In genomic region chr18:13642440-13642827, GRCh38 we compare ENCODE assay signal across 1 cellular context.
TF ChIP-seq lines count a peak whose summit lies in the region.

No MANE protein-coding gene starts in this region.

TF ChIP-seq in GM23338, 12 proteins besides CTCF, POLR2A, EP300 and RAD21:
- TF ChIP-seq, protein P1, sequence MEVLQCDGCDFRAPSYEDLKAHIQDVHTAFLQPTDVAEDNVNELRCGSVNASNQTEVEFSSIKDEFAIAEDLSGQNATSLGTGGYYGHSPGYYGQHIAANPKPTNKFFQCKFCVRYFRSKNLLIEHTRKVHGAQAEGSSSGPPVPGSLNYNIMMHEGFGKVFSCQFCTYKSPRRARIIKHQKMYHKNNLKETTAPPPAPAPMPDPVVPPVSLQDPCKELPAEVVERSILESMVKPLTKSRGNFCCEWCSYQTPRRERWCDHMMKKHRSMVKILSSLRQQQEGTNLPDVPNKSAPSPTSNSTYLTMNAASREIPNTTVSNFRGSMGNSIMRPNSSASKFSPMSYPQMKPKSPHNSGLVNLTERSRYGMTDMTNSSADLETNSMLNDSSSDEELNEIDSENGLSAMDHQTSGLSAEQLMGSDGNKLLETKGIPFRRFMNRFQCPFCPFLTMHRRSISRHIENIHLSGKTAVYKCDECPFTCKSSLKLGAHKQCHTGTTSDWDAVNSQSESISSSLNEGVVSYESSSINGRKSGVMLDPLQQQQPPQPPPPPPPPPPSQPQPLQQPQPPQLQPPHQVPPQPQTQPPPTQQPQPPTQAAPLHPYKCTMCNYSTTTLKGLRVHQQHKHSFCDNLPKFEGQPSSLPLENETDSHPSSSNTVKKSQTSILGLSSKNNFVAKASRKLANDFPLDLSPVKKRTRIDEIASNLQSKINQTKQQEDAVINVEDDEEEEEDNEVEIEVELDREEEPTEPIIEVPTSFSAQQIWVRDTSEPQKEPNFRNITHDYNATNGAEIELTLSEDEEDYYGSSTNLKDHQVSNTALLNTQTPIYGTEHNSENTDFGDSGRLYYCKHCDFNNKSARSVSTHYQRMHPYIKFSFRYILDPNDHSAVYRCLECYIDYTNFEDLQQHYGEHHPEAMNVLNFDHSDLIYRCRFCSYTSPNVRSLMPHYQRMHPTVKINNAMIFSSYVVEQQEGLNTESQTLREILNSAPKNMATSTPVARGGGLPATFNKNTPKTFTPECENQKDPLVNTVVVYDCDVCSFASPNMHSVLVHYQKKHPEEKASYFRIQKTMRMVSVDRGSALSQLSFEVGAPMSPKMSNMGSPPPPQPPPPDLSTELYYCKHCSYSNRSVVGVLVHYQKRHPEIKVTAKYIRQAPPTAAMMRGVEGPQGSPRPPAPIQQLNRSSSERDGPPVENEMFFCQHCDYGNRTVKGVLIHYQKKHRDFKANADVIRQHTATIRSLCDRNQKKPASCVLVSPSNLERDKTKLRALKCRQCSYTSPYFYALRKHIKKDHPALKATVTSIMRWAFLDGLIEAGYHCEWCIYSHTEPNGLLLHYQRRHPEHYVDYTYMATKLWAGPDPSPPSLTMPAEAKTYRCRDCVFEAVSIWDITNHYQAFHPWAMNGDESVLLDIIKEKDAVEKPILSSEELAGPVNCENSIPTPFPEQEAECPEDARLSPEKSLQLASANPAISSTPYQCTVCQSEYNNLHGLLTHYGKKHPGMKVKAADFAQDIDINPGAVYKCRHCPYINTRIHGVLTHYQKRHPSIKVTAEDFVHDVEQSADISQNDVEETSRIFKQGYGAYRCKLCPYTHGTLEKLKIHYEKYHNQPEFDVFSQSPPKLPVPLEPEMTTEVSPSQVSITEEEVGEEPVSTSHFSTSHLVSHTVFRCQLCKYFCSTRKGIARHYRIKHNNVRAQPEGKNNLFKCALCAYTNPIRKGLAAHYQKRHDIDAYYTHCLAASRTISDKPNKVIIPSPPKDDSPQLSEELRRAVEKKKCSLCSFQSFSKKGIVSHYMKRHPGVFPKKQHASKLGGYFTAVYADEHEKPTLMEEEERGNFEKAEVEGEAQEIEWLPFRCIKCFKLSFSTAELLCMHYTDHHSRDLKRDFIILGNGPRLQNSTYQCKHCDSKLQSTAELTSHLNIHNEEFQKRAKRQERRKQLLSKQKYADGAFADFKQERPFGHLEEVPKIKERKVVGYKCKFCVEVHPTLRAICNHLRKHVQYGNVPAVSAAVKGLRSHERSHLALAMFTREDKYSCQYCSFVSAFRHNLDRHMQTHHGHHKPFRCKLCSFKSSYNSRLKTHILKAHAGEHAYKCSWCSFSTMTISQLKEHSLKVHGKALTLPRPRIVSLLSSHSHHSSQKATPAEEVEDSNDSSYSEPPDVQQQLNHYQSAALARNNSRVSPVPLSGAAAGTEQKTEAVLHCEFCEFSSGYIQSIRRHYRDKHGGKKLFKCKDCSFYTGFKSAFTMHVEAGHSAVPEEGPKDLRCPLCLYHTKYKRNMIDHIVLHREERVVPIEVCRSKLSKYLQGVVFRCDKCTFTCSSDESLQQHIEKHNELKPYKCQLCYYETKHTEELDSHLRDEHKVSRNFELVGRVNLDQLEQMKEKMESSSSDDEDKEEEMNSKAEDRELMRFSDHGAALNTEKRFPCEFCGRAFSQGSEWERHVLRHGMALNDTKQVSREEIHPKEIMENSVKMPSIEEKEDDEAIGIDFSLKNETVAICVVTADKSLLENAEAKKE (CRISPR knock-in tag; IDR thresholded peaks at IDR 0.05): no peak
- TF ChIP-seq STAT1 (IDR thresholded peaks at IDR 0.05; ENCODE audit: unreplicated experiment) (no peak), CREB1 (CRISPR knock-in tag; IDR thresholded peaks at IDR 0.05; ENCODE audit: low read depth) (no peak), ZNF114 (CRISPR knock-in tag; IDR thresholded peaks at IDR 0.05) (no peak), ZNF331 (CRISPR knock-in tag; IDR thresholded peaks at IDR 0.05; ENCODE audit: low read depth) (no peak)
